ENCODE assay signal across 8 cellular contexts in the genomic region with DNA sequence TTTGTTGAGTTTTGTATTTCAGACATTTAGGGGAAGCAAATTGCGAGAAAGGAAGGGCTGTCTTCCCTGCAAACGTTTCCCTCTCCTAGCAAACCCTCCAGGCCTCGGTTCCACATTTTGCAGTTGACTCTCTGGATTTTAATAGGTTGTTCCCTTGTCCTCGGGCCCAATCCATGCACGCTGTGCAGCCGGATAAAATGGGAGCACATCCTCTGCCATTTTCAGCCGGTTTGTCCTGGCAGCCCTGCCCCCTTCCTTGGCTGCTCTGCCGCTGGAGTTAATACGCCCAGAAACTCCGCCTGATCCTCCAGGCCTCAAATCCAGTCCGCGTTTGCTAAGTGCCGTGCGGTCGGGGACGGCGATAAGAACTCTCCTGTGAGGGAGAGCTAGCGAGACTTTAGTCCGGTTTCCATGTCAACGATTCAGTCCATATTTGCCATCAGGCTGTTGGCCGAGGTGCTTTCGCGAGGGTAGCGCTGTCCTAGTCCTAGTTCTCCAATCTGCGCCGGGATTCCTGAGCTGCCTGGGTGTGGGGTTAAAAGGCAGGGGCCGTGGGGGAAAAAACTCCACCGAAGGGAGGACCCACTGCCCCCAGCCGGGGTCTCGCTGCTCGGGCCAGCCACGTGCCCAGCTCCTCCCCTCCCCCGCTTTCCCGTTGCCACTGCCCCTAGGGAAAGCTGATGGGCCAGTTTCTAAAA. TPM values are rescaled to one million over a fixed set of nuclear protein-coding genes. Genes with fewer than 3 reads are reported as not detected.
DNase-seq lines count a peak whose midpoint lies in the region; ATAC-seq, FAIRE-seq and TF ChIP-seq lines count a peak whose summit lies in the region.

No MANE protein-coding gene starts in this region.

- peak overlapping the region; percentile 66 for H2AFZ ChIP-seq in DND-41 (ENCODE audit: low read depth, low read length)

- peak; percentile 98 for DNase-seq in DND-41
- DNase-seq in NCI-H2029 (lab: John Stamatoyannopoulos, UW), result peak; percentile 96
- peak; percentile 92 for DNase-seq in T1000 (lab: John Stamatoyannopoulos, UW)
- DNase-seq in astrocyte of the cerebellum (ENCODE audit: low read depth), result peak; percentile 96
- DNase-seq in hepatic stellate cell (ENCODE audit: low spot score), result peak; percentile 95
- DNase-seq in pulmonary artery endothelial cell (ENCODE audit: low read depth, low spot score), result peak; percentile 97
- peak; percentile 91 for DNase-seq in urothelium cell line (ENCODE audit: low spot score)

- H3K9me3 ChIP-seq in DND-41 (ENCODE audit: insufficient read depth, low read length, severe bottlenecking), result no peaks in the 10 kb centered on the region

- peak overlapping the region; percentile 46 to 81 for H3K4me3 ChIP-seq in DND-41 (ENCODE audit: low read depth in 1 of 2, low read length in 2 of 2)
- H3K4me3 ChIP-seq in astrocyte of the cerebellum (ENCODE audit: low read depth, low read length), result peak overlapping the region; percentile 55

- ATAC-seq in DND-41 (ENCODE audit: insufficient read depth, low read depth) (peak; percentile 63), HG02642 (IDR thresholded peaks at IDR 0.05; ENCODE audit: poor library complexity, unreplicated experiment) (peak; percentile 33)

- in situ Hi-C loops in astrocyte of the cerebellum (cut with HindIII; ENCODE audit: low sequenced_read_pairs), result no loop called here

- FAIRE-seq in urothelium cell line (lab: Jason Lieb, UNC), result peak; percentile 17

- H3K27ac ChIP-seq in DND-41 (ENCODE audit: low read length), result peak overlapping the region; percentile 98

- H3K36me3 ChIP-seq in DND-41 (ENCODE audit: insufficient read depth, low read length), result peaks cover 7% of the 10 kb centered on the region; the same call in 1 of the 2 replicates

- H3K79me2 ChIP-seq in DND-41 (ENCODE audit: insufficient read depth, low read length), result peaks cover 40% of the 10 kb centered on the region

- H4K20me1 ChIP-seq in DND-41 (ENCODE audit: insufficient read depth, low read length), result peaks cover 2% of the 10 kb centered on the region

- peak overlapping the region; percentile 73 for H3K4me2 ChIP-seq in DND-41 (ENCODE audit: insufficient read depth, low read length)

- TF ChIP-seq CTCF in DND-41 (IDR thresholded peaks at IDR 0.05; ENCODE audit: borderline replicate concordance, extremely low read depth, low read length, poor library complexity, severe bottlenecking) (no peak), astrocyte of the cerebellum (IDR thresholded peaks at IDR 0.05; ENCODE audit: low read depth, low read length, missing control alignments) (no peak)

- H3K4me1 ChIP-seq in DND-41 (ENCODE audit: insufficient read depth, low read length), result peaks cover 26% of the 10 kb centered on the region

- peak overlapping the region; percentile 89 for H3K9ac ChIP-seq in DND-41 (ENCODE audit: low read depth, low read length)

- H3K27me3 ChIP-seq in DND-41 (ENCODE audit: insufficient read depth, low read length, poor library complexity), result no peaks in the 10 kb centered on the region

RNA-seq across cellular contexts. Expression of gene ARID1A, which starts 2.9 kb away (rescaled TPM):
- total RNA-seq in pulmonary artery endothelial cell, result 12.5 and 15.1 TPM in 2 replicates

Comparison
In these comparisons a context has a peak if more than half of its experiments do, and no peak if none do; other contexts are left out.
1. Peak in every context shown above with its lines: DNase-seq, ATAC-seq, H3K4me3 ChIP-seq and H3K27ac ChIP-seq.